In the genomic region with DNA sequence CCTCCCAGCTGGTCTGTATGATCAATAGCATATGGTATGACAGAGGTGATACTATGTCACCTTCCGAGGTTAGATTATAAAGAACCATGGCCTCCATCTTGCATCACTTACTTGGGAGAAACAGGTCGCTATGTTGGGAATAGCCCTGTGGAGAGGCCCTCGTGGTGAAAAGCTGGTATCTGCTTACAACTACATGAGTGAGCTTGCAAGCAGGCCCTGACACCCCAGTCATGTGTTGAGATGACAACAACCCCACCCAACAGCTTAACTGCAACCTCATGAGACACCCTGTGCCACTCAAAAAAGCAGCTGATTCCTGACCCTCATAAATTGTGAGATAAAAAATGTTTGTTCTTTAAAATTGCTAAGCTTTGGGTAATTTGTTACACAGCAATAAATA, we compare ENCODE assay signal across 26 cellular contexts. TPM values are rescaled to one million over a fixed set of nuclear protein-coding genes. Genes with fewer than 3 reads are reported as not detected.
DNase-seq lines count a peak whose midpoint lies in the region; ATAC-seq and TF ChIP-seq lines count a peak whose summit lies in the region.
"Had no signal": no experiment of that assay in that cellular context is flagged by ENCODE, and none has a peak within 500 bp of the region (broad histone marks: within the 10 kb centered on the region; RNA-seq: fewer than 3 reads in every experiment).

No MANE protein-coding gene starts in this region.

- DNase-seq in natural killer cell (no peak), choroid plexus epithelial cell (ENCODE audit: low read depth) (peak; percentile 53), mesendoderm (peak; percentile 26), GM13977 (ENCODE audit: low spot score) (no peak), NCI-H524 (lab: John Stamatoyannopoulos, UW) (no peak)
- no peak for DNase-seq in natural killer cell treated with Interleukin-12 subunit alpha and Interleukin-12 subunit beta and Interleukin-15 and Interleukin-18, amount 100 ng/mL, for 72 hours (ENCODE audit: low spot score)
- DNase-seq: activated B cell treated with CpG ODN at 0.5 μM for 24 hours; activated naive CD4-positive, alpha-beta T cell treated with anti-CD3 and anti-CD28 coated beads, Interleukin-2, amount 10 ng/mL, durations not matched to agents 7 days and 5 days; CD8-positive, alpha-beta memory T cell; central memory CD4-positive, alpha-beta T cell; foreskin melanocyte; GDM1; H7; hippocampal formation; left lung; midbrain; NCI-H2029 treated with DMSO at 0.1 percent for 48 hours; NCI-H446; pancreas; right lobe of liver; upper lobe of left lung had no signal

- H2BK5ac ChIP-seq in mesendoderm (ENCODE audit: low read length), result no peak overlapping the region

- intact Hi-C loops in natural killer cell (cut with micrococcal nuclease), result no loop called here

- H4K8ac ChIP-seq in mesendoderm (ENCODE audit: low read depth, low read length), result no peak overlapping the region

- no peak overlapping the region for H3K4ac ChIP-seq in mesendoderm (ENCODE audit: low read depth, low read length)

- TF ChIP-seq CTCF in natural killer cell (IDR thresholded peaks at IDR 0.05), result no peak
- TF ChIP-seq CTCF in choroid plexus epithelial cell (conservative IDR thresholded peaks at IDR 0.05; ENCODE audit: low read depth, low read length), result no peak
- no peak for TF ChIP-seq CTCF in GM13977 (IDR thresholded peaks at IDR 0.05; ENCODE audit: extremely low read depth, insufficient read depth, missing control alignments)

- no peaks in the 10 kb centered on the region for H3K79me2 ChIP-seq in mesendoderm (ENCODE audit: control insufficient read depth, insufficient read depth, low read length)

- peak in 2 of 3 donors; percentile 47 to 56 for ATAC-seq in natural killer cell
- no peak for ATAC-seq in natural killer cell treated with Interleukin-12 subunit alpha and Interleukin-12 subunit beta and Interleukin-15 and Interleukin-18, amount 100 ng/mL, for 72 hours
- no peak for ATAC-seq in HG02610 (IDR thresholded peaks at IDR 0.05; ENCODE audit: unreplicated experiment)
- ATAC-seq in GM18519 (IDR thresholded peaks at IDR 0.05; ENCODE audit: low FRiP score, unreplicated experiment), result no peak
- ATAC-seq: left lung, right lobe of liver had no signal

- WGBS in mesendoderm (ENCODE audit: extremely low coverage, insufficient coverage, low lambda C conversion rate), result no CpG with 5 or more reads among the region's 3 CpGs

- H3K79me1 ChIP-seq in mesendoderm (ENCODE audit: low read length), result no peaks in the 10 kb centered on the region

- no peaks in the 10 kb centered on the region for H3K9me3 Mint-ChIP-seq in natural killer cell
- H3K9me3 Mint-ChIP-seq in natural killer cell treated with Interleukin-12 subunit alpha and Interleukin-12 subunit beta and Interleukin-15 and Interleukin-18, amount 100 ng/mL, for 72 hours, result no peaks in the 10 kb centered on the region
- H3K9me3 Mint-ChIP-seq: activated B cell treated with CpG ODN at 0.5 μM for 24 hours; activated naive CD4-positive, alpha-beta T cell treated with anti-CD3 and anti-CD28 coated beads, Interleukin-2, amount 10 ng/mL, durations not matched to agents 7 days and 5 days; activated T-helper 1 cell treated with anti-CD3 and anti-CD28 coated beads, Interleukin-12 subunit alpha, Interleukin-12 subunit beta, Interleukin-2, Interleukin-4 antibody, amounts not matched to agents 30 ng/mL and 10 ng/mL and 1 ng/mL, durations not matched to agents 14 hours and 24 hours and 36 hours; CD8-positive, alpha-beta memory T cell; nephron had no signal

- H2AK5ac ChIP-seq in mesendoderm (ENCODE audit: low read length), result no peak overlapping the region

- in situ Hi-C loops in GM13977 (cut with MboI; ENCODE audit: low pct_unique_long_range_greater_than_20kb, low sequenced_read_pairs, unreplicated experiment), result no loop called here

- H2BK120ac ChIP-seq in mesendoderm (ENCODE audit: low read depth, low read length), result no peak overlapping the region

- no peaks in the 10 kb centered on the region for H3K36me3 ChIP-seq in mesendoderm (ENCODE audit: control insufficient read depth, insufficient read depth, low read length)
- H3K36me3 ChIP-seq: pancreas had no signal

- H3K27me3 ChIP-seq in mesendoderm (ENCODE audit: insufficient read depth, low read length, poor library complexity), result no peaks in the 10 kb centered on the region
- H3K27me3 ChIP-seq: left lung, pancreas, right lobe of liver, upper lobe of left lung had no signal

- no peak overlapping the region for H3K9ac ChIP-seq in mesendoderm (ENCODE audit: low read length)

- H3K4me2 ChIP-seq in mesendoderm (ENCODE audit: low read length), result no peak overlapping the region

- no peak overlapping the region for H3K18ac ChIP-seq in mesendoderm (ENCODE audit: low read length)

- no peak overlapping the region for H3K4me3 ChIP-seq in choroid plexus epithelial cell (ENCODE audit: low read depth, low read length)
- H3K4me3 ChIP-seq in mesendoderm (ENCODE audit: low read length), result no peak overlapping the region
- H3K4me3 ChIP-seq: left lung, pancreas, right lobe of liver, upper lobe of left lung had no signal

- H3K27ac Mint-ChIP-seq in natural killer cell, result peak overlapping the region in 1 of 2 donors; percentile 0
- no peak overlapping the region for H3K27ac Mint-ChIP-seq in natural killer cell treated with Interleukin-12 subunit alpha and Interleukin-12 subunit beta and Interleukin-15 and Interleukin-18, amount 100 ng/mL, for 72 hours
- H3K27ac Mint-ChIP-seq: activated B cell treated with CpG ODN at 0.5 μM for 24 hours; activated naive CD4-positive, alpha-beta T cell treated with anti-CD3 and anti-CD28 coated beads, Interleukin-2, amount 10 ng/mL, durations not matched to agents 7 days and 5 days; activated T-helper 1 cell treated with anti-CD3 and anti-CD28 coated beads, Interleukin-12 subunit alpha, Interleukin-12 subunit beta, Interleukin-2, Interleukin-4 antibody, amounts not matched to agents 30 ng/mL and 10 ng/mL and 1 ng/mL, durations not matched to agents 14 hours and 24 hours and 36 hours; B cell had no signal

- no peak overlapping the region for H3K23ac ChIP-seq in mesendoderm (ENCODE audit: low read length)

- H4K5ac ChIP-seq in mesendoderm (ENCODE audit: low read length), result no peak overlapping the region

- H3K4me1 Mint-ChIP-seq in natural killer cell, result peaks cover 0 to 15% of the 10 kb centered on the region in 2 donors
- H3K4me1 Mint-ChIP-seq in natural killer cell treated with Interleukin-12 subunit alpha and Interleukin-12 subunit beta and Interleukin-15 and Interleukin-18, amount 100 ng/mL, for 72 hours (ENCODE audit: low read depth in 2 of 2), result no peaks in the 10 kb centered on the region
- H3K4me1 Mint-ChIP-seq: activated B cell treated with CpG ODN at 0.5 μM for 24 hours; activated naive CD4-positive, alpha-beta T cell treated with anti-CD3 and anti-CD28 coated beads, Interleukin-2, amount 10 ng/mL, durations not matched to agents 7 days and 5 days; B cell; CD8-positive, alpha-beta memory T cell had no signal

- no peak overlapping the region for H3K4me3 Mint-ChIP-seq in natural killer cell
- no peak overlapping the region for H3K4me3 Mint-ChIP-seq in natural killer cell treated with Interleukin-12 subunit alpha and Interleukin-12 subunit beta and Interleukin-15 and Interleukin-18, amount 100 ng/mL, for 72 hours
- H3K4me3 Mint-ChIP-seq: activated B cell treated with CpG ODN at 0.5 μM for 24 hours; activated naive CD4-positive, alpha-beta T cell treated with anti-CD3 and anti-CD28 coated beads, Interleukin-2, amount 10 ng/mL, durations not matched to agents 7 days and 5 days; activated T-helper 1 cell treated with anti-CD3 and anti-CD28 coated beads, Interleukin-12 subunit alpha, Interleukin-12 subunit beta, Interleukin-2, Interleukin-4 antibody, amounts not matched to agents 30 ng/mL and 10 ng/mL and 1 ng/mL, durations not matched to agents 14 hours and 24 hours and 36 hours; B cell; CD8-positive, alpha-beta memory T cell; nephron had no signal

- H3K27ac ChIP-seq in mesendoderm (ENCODE audit: low read depth, low read length), result no peak overlapping the region
- H3K27ac ChIP-seq: left lung, pancreas, right lobe of liver had no signal

- H3K4me1 ChIP-seq in mesendoderm (ENCODE audit: control insufficient read depth, low read depth, low read length), result no peaks in the 10 kb centered on the region
- H3K4me1 ChIP-seq: left lung, pancreas, right lobe of liver, upper lobe of left lung had no signal

- no peaks in the 10 kb centered on the region for H3K27me3 Mint-ChIP-seq in natural killer cell (ENCODE audit: low read depth in 2 of 2)
- no peaks in the 10 kb centered on the region for H3K27me3 Mint-ChIP-seq in natural killer cell treated with Interleukin-12 subunit alpha and Interleukin-12 subunit beta and Interleukin-15 and Interleukin-18, amount 100 ng/mL, for 72 hours
- H3K27me3 Mint-ChIP-seq: activated B cell treated with CpG ODN at 0.5 μM for 24 hours; activated naive CD4-positive, alpha-beta T cell treated with anti-CD3 and anti-CD28 coated beads, Interleukin-2, amount 10 ng/mL, durations not matched to agents 7 days and 5 days; B cell; CD8-positive, alpha-beta memory T cell had no signal

- H3K36me3 Mint-ChIP-seq in natural killer cell, result no peaks in the 10 kb centered on the region
- H3K36me3 Mint-ChIP-seq in natural killer cell treated with Interleukin-12 subunit alpha and Interleukin-12 subunit beta and Interleukin-15 and Interleukin-18, amount 100 ng/mL, for 72 hours, result no peaks in the 10 kb centered on the region

- no peak overlapping the region for H3K56ac ChIP-seq in mesendoderm (ENCODE audit: low read length)

- H2BK15ac ChIP-seq in mesendoderm (replicated peaks; ENCODE audit: low read depth), result no peak overlapping the region

RNA-seq across cellular contexts. Expression of a gene that starts 18.8 kb away (rescaled TPM):
- 10 to 100 TPM; 20.3 to 24.1 (median 24.0) TPM for total RNA-seq in natural killer cell
- 10 to 100 TPM; 17.2 to 28.3 TPM for total RNA-seq in natural killer cell treated with Interleukin-12 subunit alpha and Interleukin-12 subunit beta and Interleukin-15 and Interleukin-18, amount 100 ng/mL, for 72 hours
- 12.5 TPM for polyA plus RNA-seq in mesendoderm (2013, experiment 1 of 2)
- 12.6 TPM for polyA plus RNA-seq in mesendoderm (2013, experiment 2 of 2)

RNA-seq across cellular contexts. Expression of a gene that starts 50.2 kb away (rescaled TPM):
- total RNA-seq in natural killer cell, result 1 to 10 TPM; 2.1 to 4.1 (median 3.8) TPM
- total RNA-seq in natural killer cell treated with Interleukin-12 subunit alpha and Interleukin-12 subunit beta and Interleukin-15 and Interleukin-18, amount 100 ng/mL, for 72 hours, result 1 to 10 TPM; 4.1 to 5.3 TPM
- 9.3 TPM for polyA plus RNA-seq in mesendoderm (2013, experiment 1 of 2)
- polyA plus RNA-seq in mesendoderm (2013, experiment 2 of 2), result 9.6 TPM

Comparison
In these comparisons a context has a peak if more than half of its experiments do, and no peak if none do; other contexts are left out.
1. ATAC-seq: peak in natural killer cell (2 of 3); none in natural killer cell treated with Interleukin-12 subunit alpha and Interleukin-12 subunit beta and Interleukin-15 and Interleukin-18, amount 100 ng/mL, for 72 hours (0 of 2), HG02610 (single experiment) and GM18519 (single experiment).
2. DNase-seq: peak in choroid plexus epithelial cell (single experiment) and mesendoderm (single experiment); none in natural killer cell (single experiment), natural killer cell treated with Interleukin-12 subunit alpha and Interleukin-12 subunit beta and Interleukin-15 and Interleukin-18, amount 100 ng/mL, for 72 hours (single experiment), GM13977 (single experiment) and NCI-H524 (0 of 2).